ENCODE assay signal across 11 cellular contexts in genomic region chr15:68640791-68641331, GRCh38.
A peak's percentile ranks its signal among the peaks of the same experiment; 100 is the strongest.
DNase-seq lines count a peak whose midpoint lies in the region; TF ChIP-seq lines count a peak whose summit lies in the region.
"Had no signal": no experiment of that assay in that cellular context is flagged by ENCODE, and none has a peak within 500 bp of the region (broad histone marks: within the 10 kb centered on the region; RNA-seq: fewer than 3 reads in every experiment).

No MANE protein-coding gene starts in this region.

- H3K4me1 Mint-ChIP-seq in chondrocyte (ENCODE audit: low read depth), result peaks cover 75% of the 10 kb centered on the region

- no peak for TF ChIP-seq POLR2A in Peyer's patch (IDR thresholded peaks at IDR 0.05)

- no peak overlapping the region for H3K4me3 Mint-ChIP-seq in chondrocyte (ENCODE audit: unreplicated experiment)
- H3K4me3 Mint-ChIP-seq: activated T-cell treated with anti-CD3 and anti-CD28 coated beads, Interleukin-2, amount 50 U/mL, for 24 hours; T-helper 1 cell treated with Interleukin-12 subunit alpha and Interleukin-12 subunit beta and Interleukin-4 antibody, amounts not matched to agents 30 μg/mL and 1 μg/mL, for 36 hours had no signal

- peaks cover 7% of the 10 kb centered on the region for H3K36me3 Mint-ChIP-seq in chondrocyte (ENCODE audit: low read depth)

- H3K4me1 ChIP-seq in Peyer's patch, result no peaks in the 10 kb centered on the region

- H3K27ac Mint-ChIP-seq in chondrocyte (ENCODE audit: unreplicated experiment), result peak overlapping the region; percentile 80
- H3K27ac Mint-ChIP-seq: activated T-cell treated with anti-CD3 and anti-CD28 coated beads, Interleukin-2, amount 50 U/mL, for 24 hours; T-helper 1 cell treated with Interleukin-12 subunit alpha and Interleukin-12 subunit beta and Interleukin-4 antibody, amounts not matched to agents 30 μg/mL and 1 μg/mL, for 36 hours had no signal

- H3K9me3 ChIP-seq in Peyer's patch, result no peaks in the 10 kb centered on the region
- H3K9me3 ChIP-seq: A549 had no signal

- no peaks in the 10 kb centered on the region for H3K27me3 ChIP-seq in Peyer's patch

- H3K36me3 ChIP-seq in Peyer's patch, result no peaks in the 10 kb centered on the region

- TF ChIP-seq CTCF in chondrocyte (IDR thresholded peaks at IDR 0.05), result no peak
- TF ChIP-seq CTCF in Peyer's patch (IDR thresholded peaks at IDR 0.05), result no peak

- no peak overlapping the region for H3K4me3 ChIP-seq in Peyer's patch
- H3K4me3 ChIP-seq: A549 had no signal

- peak overlapping the region in 1 of 4 donors; percentile 9 for H3K27ac ChIP-seq in Peyer's patch

- H3K9me3 Mint-ChIP-seq in chondrocyte (ENCODE audit: low read depth), result no peaks in the 10 kb centered on the region
- H3K9me3 Mint-ChIP-seq: activated T-cell treated with anti-CD3 and anti-CD28 coated beads, Interleukin-2, amount 50 U/mL, for 24 hours; T-helper 1 cell treated with Interleukin-12 subunit alpha and Interleukin-12 subunit beta and Interleukin-4 antibody, amounts not matched to agents 30 μg/mL and 1 μg/mL, for 36 hours had no signal

- DNase-seq in NCI-H1694 treated with DMSO at 0.1 percent for 48 hours (lab: John Stamatoyannopoulos, UW) (peak; percentile 56), NCI-H1694 (lab: John Stamatoyannopoulos, UW) (no peak), chondrocyte (ENCODE audit: low spot score) (no peak), medulla oblongata (ENCODE audit: extremely low spot score) (peak; percentile 76), ureter (ENCODE audit: low spot score) (peak; percentile 73), Peyer's patch (no peak)
- no peak for DNase-seq in activated naive CD4-positive, alpha-beta T cell (lab: John Stamatoyannopoulos, UW)
- no peak for DNase-seq in activated T-cell treated with anti-CD3 and anti-CD28 coated beads, Interleukin-2, amount 50 U/mL, for 48 hours
- DNase-seq: activated T-cell treated with anti-CD3 and anti-CD28 coated beads, Interleukin-2, amount 50 U/mL, for 24 hours had no signal

- no peaks in the 10 kb centered on the region for H3K27me3 Mint-ChIP-seq in chondrocyte (ENCODE audit: low read depth)
- H3K27me3 Mint-ChIP-seq: activated T-cell treated with anti-CD3 and anti-CD28 coated beads, Interleukin-2, amount 50 U/mL, for 24 hours had no signal

Comparison
In these comparisons a context has a peak if more than half of its experiments do, and no peak if none do; other contexts are left out.
1. DNase-seq: peak in NCI-H1694 treated with DMSO at 0.1 percent for 48 hours (single experiment), medulla oblongata (single experiment) and ureter (single experiment); none in NCI-H1694 (single experiment), chondrocyte (single experiment), activated naive CD4-positive, alpha-beta T cell (0 of 4), Peyer's patch (0 of 3) and activated T-cell treated with anti-CD3 and anti-CD28 coated beads, Interleukin-2, amount 50 U/mL, for 48 hours (0 of 2).